10 cellular contexts compared by ENCODE assay signal in the genomic region with DNA sequence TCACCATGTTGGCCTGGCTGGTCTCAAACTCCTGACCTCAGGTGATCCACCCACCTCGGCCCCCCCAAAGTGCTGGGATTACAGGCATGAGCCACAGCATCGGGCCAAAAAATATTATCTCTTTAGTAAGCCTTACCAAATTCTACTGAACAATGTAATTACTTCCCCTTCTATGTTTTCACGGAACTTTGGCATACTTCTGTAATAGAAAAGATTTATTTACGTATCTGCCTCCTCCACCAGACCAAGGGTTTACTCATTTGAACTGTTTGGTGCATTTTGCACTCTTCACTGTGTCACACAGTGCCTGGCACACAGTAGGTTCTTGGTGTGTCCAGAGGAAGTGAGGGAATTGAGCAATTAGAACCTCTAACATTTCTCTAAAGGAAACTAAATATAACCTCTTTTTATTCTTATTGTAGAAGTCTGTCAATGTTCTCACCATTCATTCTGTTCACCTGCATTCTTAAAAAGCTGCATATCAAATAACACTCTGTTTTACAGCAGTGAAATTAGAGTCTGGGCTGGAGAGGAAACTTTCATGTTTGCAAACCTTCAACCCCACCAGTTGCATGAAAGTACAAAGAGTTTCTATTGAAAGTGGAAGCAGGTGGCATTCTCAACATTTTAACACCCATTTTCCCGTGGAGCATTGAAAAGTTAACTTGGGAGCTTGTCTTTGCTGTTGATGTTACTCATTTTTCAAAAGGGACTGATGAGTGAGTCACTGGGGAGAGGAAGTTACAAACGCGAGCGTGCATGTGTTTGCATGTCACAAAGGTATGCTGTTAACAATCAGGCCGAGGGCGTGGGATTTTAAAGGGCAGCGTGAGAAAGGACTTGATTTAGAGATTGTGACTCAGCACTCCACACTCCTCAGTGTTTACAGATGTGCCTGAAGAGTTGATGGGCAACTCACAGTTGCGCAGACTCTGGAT.
DNase-seq lines count a peak whose midpoint lies in the region; ATAC-seq and TF ChIP-seq lines count a peak whose summit lies in the region.
"Had no signal": no experiment of that assay in that cellular context is flagged by ENCODE, and none has a peak within 500 bp of the region (broad histone marks: within the 10 kb centered on the region; RNA-seq: fewer than 3 reads in every experiment).

No MANE protein-coding gene starts in this region.

- no peak for TF ChIP-seq CTCF in RWPE1 (conservative IDR thresholded peaks at IDR 0.05; ENCODE audit: low read depth)
- no peak for TF ChIP-seq CTCF in foreskin keratinocyte (conservative IDR thresholded peaks at IDR 0.05)

- H3K4me1 ChIP-seq in foreskin keratinocyte = peaks cover 24% of the 10 kb centered on the region

- peak; percentile 91 for ATAC-seq in foreskin keratinocyte
- ATAC-seq in activated CD4-positive, CD25-positive, alpha-beta regulatory T cell treated with anti-CD3 and anti-CD28 coated beads, Interleukin-2, amount 50 U/mL, for 24 hours = no peak

- no peaks in the 10 kb centered on the region for H3K27me3 ChIP-seq in foreskin keratinocyte

- DNase-seq in SIG-M5 treated with dmso at 0.1 percent for 504 hours (lab: John Stamatoyannopoulos, UW; ENCODE audit: unreplicated experiment) (peak; percentile 39), SIG-M5 (lab: John Stamatoyannopoulos, UW) (no peak), RWPE1 (ENCODE audit: low spot score) (peak; percentile 79), foreskin keratinocyte (peak; percentile 99 to 100), ureter (ENCODE audit: low spot score) (peak; percentile 67), NCI-H2196 (lab: John Stamatoyannopoulos, UW; ENCODE audit: unreplicated experiment) (no peak)
- no peak for DNase-seq in activated CD8-positive, alpha-beta memory T cell treated with anti-CD3 and anti-CD28 coated beads, Interleukin-2, amount 50 U/mL, for 48 hours
- DNase-seq: activated T-cell treated with anti-CD3 and anti-CD28 coated beads, Interleukin-2, amount 50 U/mL, for 24 hours; RPMI8226 had no signal

- peak overlapping the region; percentile 80 for H3K27ac ChIP-seq in RWPE1
- peak overlapping the region; percentile 96 for H3K27ac ChIP-seq in foreskin keratinocyte

- CTCF ChIA-PET in RWPE1 (lab: Yijun Ruan, JAX) = interaction anchor here (0.6 kb wide), 1 partner anchor 104 kb away, joined by 3 read pairs; no protein-coding TSS in a partner anchor

- POLR2A ChIA-PET in RWPE1 (lab: Yijun Ruan, JAX; ENCODE audit: low non-redundant PET) = no interaction called here

Comparison
In these comparisons a context has a peak if more than half of its experiments do, and no peak if none do; other contexts are left out.
1. DNase-seq: peak in SIG-M5 treated with dmso at 0.1 percent for 504 hours (single experiment), RWPE1 (single experiment), foreskin keratinocyte (2 of 2) and ureter (single experiment); none in SIG-M5 (single experiment), activated CD8-positive, alpha-beta memory T cell treated with anti-CD3 and anti-CD28 coated beads, Interleukin-2, amount 50 U/mL, for 48 hours (single experiment) and NCI-H2196 (single experiment).